ENCODE assay signal across 9 cellular contexts in the genomic region with DNA sequence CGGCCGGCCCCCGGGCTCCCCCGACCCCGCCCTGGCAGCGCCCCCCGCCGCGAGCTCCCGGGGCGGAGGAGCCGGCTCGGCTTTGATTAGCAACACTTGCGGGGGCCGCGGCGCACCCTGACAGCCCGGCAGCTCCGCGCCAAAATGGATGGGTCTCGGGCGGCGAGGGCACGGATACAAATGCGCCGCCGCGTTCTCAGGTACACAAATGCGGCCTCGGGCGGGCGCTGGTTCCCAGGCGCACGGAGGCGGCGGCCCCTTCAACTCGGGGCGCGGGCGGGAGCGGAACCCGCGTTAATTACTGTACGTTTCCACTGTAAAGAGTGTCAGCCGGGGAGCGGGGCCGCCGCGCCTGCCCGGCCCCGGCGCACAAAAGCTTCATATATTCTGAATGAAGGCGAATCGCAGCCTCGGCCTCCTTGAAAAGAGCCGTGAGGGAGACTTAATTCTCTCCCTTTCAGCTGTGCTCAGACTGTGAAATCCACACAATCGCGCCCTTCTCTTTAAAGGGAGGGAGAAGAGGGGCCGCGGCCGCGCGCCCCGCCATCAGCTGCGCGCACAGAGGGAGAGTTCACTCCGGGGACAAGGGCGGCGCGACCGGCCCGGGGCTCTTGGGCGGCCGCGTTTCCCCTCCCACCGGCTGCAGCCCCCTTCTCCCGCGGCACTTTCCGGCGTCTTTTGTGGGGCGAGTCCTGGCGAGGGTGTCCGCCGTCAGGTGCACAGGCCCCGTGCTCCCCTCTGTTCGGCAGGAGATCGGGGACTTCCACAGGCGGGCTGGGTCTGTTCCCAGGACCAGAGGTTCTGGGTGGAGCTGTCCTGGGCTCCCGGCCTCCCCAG. TPM values are rescaled to one million over a fixed set of nuclear protein-coding genes. Genes with fewer than 3 reads are reported as not detected.
DNase-seq lines count a peak whose midpoint lies in the region; ATAC-seq and TF ChIP-seq lines count a peak whose summit lies in the region.
"Had no signal": no experiment of that assay in that cellular context is flagged by ENCODE, and none has a peak within 500 bp of the region (broad histone marks: within the 10 kb centered on the region; RNA-seq: fewer than 3 reads in every experiment).

No MANE protein-coding gene starts in this region.

- CTCF ChIA-PET in PC-3 (lab: Charles Lee): interaction anchor here (0.6 kb wide), 1 partner anchor 42 kb away, joined by 3 read pairs; no protein-coding TSS in a partner anchor

- ATAC-seq in PC-3 (no peak), GM18867 (IDR thresholded peaks at IDR 0.05; ENCODE audit: unreplicated experiment) (no peak), GM18517 (IDR thresholded peaks at IDR 0.05; ENCODE audit: unreplicated experiment) (no peak)

- H3F3A ChIP-seq in PC-3 (ENCODE audit: low read length, unreplicated experiment): no peaks in the 10 kb centered on the region

- POLR2A ChIA-PET in PC-3 (lab: Charles Lee; ENCODE audit: unreplicated experiment): no interaction called here

- H3K36me3 ChIP-seq in ES-I3 (ENCODE audit: insufficient read depth, low read length) (no peaks in the 10 kb centered on the region), PC-3 (ENCODE audit: low read depth, low read length) (no peaks in the 10 kb centered on the region), prostate gland (no peaks in the 10 kb centered on the region), colonic mucosa (no peaks in the 10 kb centered on the region)

- DNase-seq in PC-3 (no peak), fibroblast of the aortic adventitia (ENCODE audit: low read depth) (no peak), prostate gland (ENCODE audit: low spot score) (no peak), colonic mucosa (no peak), GM20000 (ENCODE audit: low spot score) (no peak)
- DNase-seq: naive B cell had no signal

- BruUV-seq in PC-3 (replicated peaks; lab: Mats Ljungman, UMichigan): no TSS peak

- H4K20me1 ChIP-seq in PC-3 (ENCODE audit: low read length): no peaks in the 10 kb centered on the region

- H3K27me3 ChIP-seq in PC-3 (ENCODE audit: low read length) (peaks cover 43% of the 10 kb centered on the region), prostate gland (replicated peaks; ENCODE audit: insufficient read depth) (no peaks in the 10 kb centered on the region), colonic mucosa (peaks cover 32% of the 10 kb centered on the region)

- H3K9me2 ChIP-seq in PC-3 (replicated peaks; ENCODE audit: low read length): no peaks in the 10 kb centered on the region

- no peaks in the 10 kb centered on the region for H3K9me3 ChIP-seq in ES-I3 (ENCODE audit: control insufficient read depth, insufficient read depth, low read length)
- no peaks in the 10 kb centered on the region for H3K9me3 ChIP-seq in PC-3 (ENCODE audit: low read length)
- H3K9me3 ChIP-seq in prostate gland: no peaks in the 10 kb centered on the region
- no peaks in the 10 kb centered on the region for H3K9me3 ChIP-seq in colonic mucosa

- WGBS in prostate gland: under 1% methylated on average over 54 of the region's 89 CpGs

- H3K4me3 ChIP-seq in PC-3 (ENCODE audit: low read length) (peak overlapping the region; percentile 57), fibroblast of the aortic adventitia (ENCODE audit: low read depth, low read length) (peak overlapping the region; percentile 28), prostate gland (peak overlapping the region; percentile 25 to 31), colonic mucosa (no peak overlapping the region)

- intact Hi-C loops in PC-3 (cut with micrococcal nuclease) (no loop called here), prostate gland (cut with DNase I) (no loop called here), colonic mucosa (cut with DNase I) (no loop called here)

- H3K4me2 ChIP-seq in PC-3 (ENCODE audit: low read length): peak overlapping the region; percentile 69

- H3K9ac ChIP-seq in ES-I3 (ENCODE audit: low read depth, low read length) (peak overlapping the region; percentile 87), PC-3 (ENCODE audit: low read length) (no peak overlapping the region), colonic mucosa (ENCODE audit: low read depth in 2 of 2, low read length in 2 of 2) (no peak overlapping the region)

- H2AFZ ChIP-seq in PC-3 (ENCODE audit: low read length): peak overlapping the region; percentile 53

- H3K79me2 ChIP-seq in PC-3 (ENCODE audit: low read length): no peaks in the 10 kb centered on the region

- TF ChIP-seq CTCF in PC-3 (conservative IDR thresholded peaks at IDR 0.05; ENCODE audit: low read depth, low read length) (no peak), fibroblast of the aortic adventitia (IDR thresholded peaks at IDR 0.05; ENCODE audit: insufficient read depth, low read length) (no peak), prostate gland (IDR thresholded peaks at IDR 0.05) (no peak), colonic mucosa (IDR thresholded peaks at IDR 0.05) (no peak), GM20000 (IDR thresholded peaks at IDR 0.05; ENCODE audit: extremely low read depth, missing control alignments) (no peak)

- no peak for TF ChIP-seq POLR2A in prostate gland (IDR thresholded peaks at IDR 0.05)

- H3K27ac ChIP-seq in PC-3 (ENCODE audit: low read length) (no peak overlapping the region), prostate gland (no peak overlapping the region), colonic mucosa (no peak overlapping the region)

- H3K4me1 ChIP-seq in ES-I3 (ENCODE audit: insufficient read depth, low read length) (no peaks in the 10 kb centered on the region), PC-3 (ENCODE audit: insufficient read depth, low read length) (no peaks in the 10 kb centered on the region), prostate gland (replicated peaks) (no peaks in the 10 kb centered on the region), colonic mucosa (no peaks in the 10 kb centered on the region)

RNA-seq across cellular contexts. Expression of gene MSX2, which starts 27.0 kb away (rescaled TPM):
- total RNA-seq in PC-3 (2014; rRNA removed) (4.1 and 4.9 TPM in 2 replicates), fibroblast of the aortic adventitia (ENCODE audit: low replicate concordance) (under 0.01 and 0.82 TPM in 2 replicates), prostate gland (10 to 100 TPM in 1 of 2 donors, 1 to 10 TPM in 1; 7.1 to 36.4 TPM), colonic mucosa (under 1 TPM; 0.17 to 0.88 TPM)
